ENCODE assay signal across 30 cellular contexts in genomic region chr11:45915446-45915845, GRCh38. TPM values are rescaled to one million over a fixed set of nuclear protein-coding genes. Genes with fewer than 3 reads are reported as not detected.
A peak's percentile ranks its signal among the peaks of the same experiment; 100 is the strongest.
DNase-seq lines count a peak whose midpoint lies in the region; ATAC-seq and TF ChIP-seq lines count a peak whose summit lies in the region.
"Had no signal": no experiment of that assay in that cellular context is flagged by ENCODE, and none has a peak within 500 bp of the region (broad histone marks: within the 10 kb centered on the region; RNA-seq: fewer than 3 reads in every experiment).

No MANE protein-coding gene starts in this region.

- H3K4me3 Mint-ChIP-seq in WTC11 (peak overlapping the region; percentile 27; the same call in 1 of the 2 replicates), naive B cell (peak overlapping the region in 6 of 8 donors; percentile 20 to 83 (median 63))

- DNase-seq in right cardiac atrium: peak in 2 of 3 donors; percentile 22 to 44
- DNase-seq in left cardiac atrium: no peak
- no peak for DNase-seq in WTC11 (ENCODE audit: low spot score)
- DNase-seq in naive B cell: no peak
- no peak for DNase-seq in NK-92 (lab: John Stamatoyannopoulos, UW; ENCODE audit: unreplicated experiment)
- DNase-seq in AG08395 (ENCODE audit: low spot score): no peak
- DNase-seq: activated CD4-positive, alpha-beta T cell treated with anti-CD3 and anti-CD28 coated beads for 4 hours; DMS153; dorsolateral prefrontal cortex; hippocampal formation; NCI-H146; NCI-H446 treated with DMSO at 0.1 percent for 48 hours; OCI-M1; ovary; retina; small intestine; stimulated activated CD8-positive, alpha-beta memory T cell treated with anti-CD3 and anti-CD28 coated beads, Interleukin-4, amount 100 ng/mL, for 48 hours; upper lobe of left lung had no signal

- H3K27me3 ChIP-seq in right cardiac atrium (ENCODE audit: control insufficient read depth, insufficient read depth): no peaks in the 10 kb centered on the region
- H3K27me3 ChIP-seq: dorsolateral prefrontal cortex, gastroesophageal sphincter, ovary, upper lobe of left lung had no signal

- ATAC-seq in right cardiac atrium (no peak), left cardiac atrium (no peak), WTC11 (no peak), naive B cell (ENCODE audit: low read depth in 2 of 2) (no peak), GM21786 (IDR thresholded peaks at IDR 0.05; ENCODE audit: unreplicated experiment) (no peak)
- ATAC-seq: gastroesophageal sphincter, left lobe of liver had no signal

- H3K27me3 Mint-ChIP-seq in WTC11 (ENCODE audit: low read depth): no peaks in the 10 kb centered on the region
- H3K27me3 Mint-ChIP-seq in naive B cell: no peaks in the 10 kb centered on the region
- H3K27me3 Mint-ChIP-seq: memory B cell had no signal

- H3K9me3 Mint-ChIP-seq in WTC11 (no peaks in the 10 kb centered on the region), naive B cell (no peaks in the 10 kb centered on the region)
- H3K9me3 Mint-ChIP-seq: memory B cell had no signal

- CTCF ChIA-PET in WTC11 (lab: Charles Lee): interaction anchor here (1.6 kb wide), 1 partner anchor 15 kb away, joined by 4 read pairs; no protein-coding TSS in a partner anchor

- H3K27ac Mint-ChIP-seq in WTC11 (no peak overlapping the region), naive B cell (peak overlapping the region in 3 of 6 donors; percentile 24 to 67 (median 28))
- H3K27ac Mint-ChIP-seq: memory B cell had no signal

- WGBS in right cardiac atrium: 80% methylated on average over 13 of the region's 13 CpGs

- intact Hi-C loops in right cardiac atrium (cut with DNase I): no loop called here
- intact Hi-C loops in left cardiac atrium (cut with DNase I): no loop called here

- H3K4me3 ChIP-seq in right cardiac atrium (ENCODE audit: low read length): no peak overlapping the region
- H3K4me3 ChIP-seq: gastroesophageal sphincter, ovary, SK-N-MC, upper lobe of left lung had no signal

- no peaks in the 10 kb centered on the region for H3K9me3 ChIP-seq in right cardiac atrium (ENCODE audit: control insufficient read depth, low read length)
- H3K9me3 ChIP-seq: gastroesophageal sphincter, ovary, upper lobe of left lung had no signal

- POLR2A ChIA-PET in WTC11 (lab: Charles Lee): no interaction called here

- H3K4me1 ChIP-seq in right cardiac atrium (ENCODE audit: control insufficient read depth, insufficient read depth, low read length): no peaks in the 10 kb centered on the region

- H3K27ac ChIP-seq in right cardiac atrium (ENCODE audit: low read length): no peak overlapping the region
- H3K27ac ChIP-seq: C4-2B, gastroesophageal sphincter, ovary, SK-N-MC, upper lobe of left lung had no signal

- H3K36me3 Mint-ChIP-seq in WTC11 (peaks cover 3% of the 10 kb centered on the region; the same call in 1 of the 2 replicates), naive B cell (peaks cover 0 to 12% of the 10 kb centered on the region in 2 donors)

- H3K4me1 Mint-ChIP-seq in WTC11 (peaks cover 20% of the 10 kb centered on the region), naive B cell (peaks cover 39 to 54% (median 53%) of the 10 kb centered on the region in 3 donors)

- no peak for TF ChIP-seq CTCF in WTC11 (IDR thresholded peaks at IDR 0.05)

TF ChIP-seq in WTC11, 78 proteins besides CTCF, POLR2A, EP300 and RAD21:
- TF ChIP-seq JAZF1 (CRISPR knock-in tag; IDR thresholded peaks at IDR 0.05) (no peak), GRHL2 (CRISPR knock-in tag; IDR thresholded peaks at IDR 0.05; ENCODE audit: insufficient replicate concordance, severe bottlenecking) (no peak), RORB (CRISPR knock-in tag; IDR thresholded peaks at IDR 0.05) (no peak), FOXK1 (CRISPR knock-in tag; IDR thresholded peaks at IDR 0.05) (no peak)
- TF ChIP-seq, protein P1, sequence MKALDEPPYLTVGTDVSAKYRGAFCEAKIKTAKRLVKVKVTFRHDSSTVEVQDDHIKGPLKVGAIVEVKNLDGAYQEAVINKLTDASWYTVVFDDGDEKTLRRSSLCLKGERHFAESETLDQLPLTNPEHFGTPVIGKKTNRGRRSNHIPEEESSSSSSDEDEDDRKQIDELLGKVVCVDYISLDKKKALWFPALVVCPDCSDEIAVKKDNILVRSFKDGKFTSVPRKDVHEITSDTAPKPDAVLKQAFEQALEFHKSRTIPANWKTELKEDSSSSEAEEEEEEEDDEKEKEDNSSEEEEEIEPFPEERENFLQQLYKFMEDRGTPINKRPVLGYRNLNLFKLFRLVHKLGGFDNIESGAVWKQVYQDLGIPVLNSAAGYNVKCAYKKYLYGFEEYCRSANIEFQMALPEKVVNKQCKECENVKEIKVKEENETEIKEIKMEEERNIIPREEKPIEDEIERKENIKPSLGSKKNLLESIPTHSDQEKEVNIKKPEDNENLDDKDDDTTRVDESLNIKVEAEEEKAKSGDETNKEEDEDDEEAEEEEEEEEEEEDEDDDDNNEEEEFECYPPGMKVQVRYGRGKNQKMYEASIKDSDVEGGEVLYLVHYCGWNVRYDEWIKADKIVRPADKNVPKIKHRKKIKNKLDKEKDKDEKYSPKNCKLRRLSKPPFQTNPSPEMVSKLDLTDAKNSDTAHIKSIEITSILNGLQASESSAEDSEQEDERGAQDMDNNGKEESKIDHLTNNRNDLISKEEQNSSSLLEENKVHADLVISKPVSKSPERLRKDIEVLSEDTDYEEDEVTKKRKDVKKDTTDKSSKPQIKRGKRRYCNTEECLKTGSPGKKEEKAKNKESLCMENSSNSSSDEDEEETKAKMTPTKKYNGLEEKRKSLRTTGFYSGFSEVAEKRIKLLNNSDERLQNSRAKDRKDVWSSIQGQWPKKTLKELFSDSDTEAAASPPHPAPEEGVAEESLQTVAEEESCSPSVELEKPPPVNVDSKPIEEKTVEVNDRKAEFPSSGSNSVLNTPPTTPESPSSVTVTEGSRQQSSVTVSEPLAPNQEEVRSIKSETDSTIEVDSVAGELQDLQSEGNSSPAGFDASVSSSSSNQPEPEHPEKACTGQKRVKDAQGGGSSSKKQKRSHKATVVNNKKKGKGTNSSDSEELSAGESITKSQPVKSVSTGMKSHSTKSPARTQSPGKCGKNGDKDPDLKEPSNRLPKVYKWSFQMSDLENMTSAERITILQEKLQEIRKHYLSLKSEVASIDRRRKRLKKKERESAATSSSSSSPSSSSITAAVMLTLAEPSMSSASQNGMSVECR (CRISPR knock-in tag; IDR thresholded peaks at IDR 0.05; ENCODE audit: borderline replicate concordance): no peak
- TF ChIP-seq, protein P2, sequence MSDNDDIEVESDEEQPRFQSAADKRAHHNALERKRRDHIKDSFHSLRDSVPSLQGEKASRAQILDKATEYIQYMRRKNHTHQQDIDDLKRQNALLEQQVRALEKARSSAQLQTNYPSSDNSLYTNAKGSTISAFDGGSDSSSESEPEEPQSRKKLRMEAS (CRISPR knock-in tag; IDR thresholded peaks at IDR 0.05): no peak
- TF ChIP-seq, protein P3, sequence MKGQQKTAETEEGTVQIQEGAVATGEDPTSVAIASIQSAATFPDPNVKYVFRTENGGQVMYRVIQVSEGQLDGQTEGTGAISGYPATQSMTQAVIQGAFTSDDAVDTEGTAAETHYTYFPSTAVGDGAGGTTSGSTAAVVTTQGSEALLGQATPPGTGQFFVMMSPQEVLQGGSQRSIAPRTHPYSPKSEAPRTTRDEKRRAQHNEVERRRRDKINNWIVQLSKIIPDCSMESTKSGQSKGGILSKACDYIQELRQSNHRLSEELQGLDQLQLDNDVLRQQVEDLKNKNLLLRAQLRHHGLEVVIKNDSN (CRISPR knock-in tag; IDR thresholded peaks at IDR 0.05): no peak

RNA-seq across cellular contexts. Expression of gene PEX16, which starts 2.2 kb away (rescaled TPM):
- total RNA-seq in right cardiac atrium (10 to 100 TPM; 14.3 to 17.7 (median 15.9) TPM), left cardiac atrium (10 to 100 TPM; 13.6 to 18.4 TPM), WTC11 (2021) (35.8 to 39.3 TPM (median 36.0 TPM) in 3 replicates)
- polyA plus RNA-seq in right cardiac atrium (16.7 TPM), naive B cell (ENCODE audit: low read depth in 6 of 6) (10 to 100 TPM; 47.4 to 64.4 (median 60.4) TPM)

RNA-seq across cellular contexts. Expression of gene LARGE2, which starts 7.0 kb away (rescaled TPM):
- total RNA-seq in right cardiac atrium (under 1 TPM in 3 of 4 donors, not detected in 1; 0.18 to 0.48 (median 0.20) TPM), left cardiac atrium (under 1 TPM; 0.32 to 0.50 TPM), WTC11 (2021) (124 to 132 TPM (median 126 TPM) in 3 replicates)
- polyA plus RNA-seq in right cardiac atrium (0.32 TPM), naive B cell (ENCODE audit: low read depth in 6 of 6) (10 to 100 TPM; 30.6 to 84.4 (median 37.4) TPM)
- total RNA-seq: cerebellum, endothelial cell of umbilical vein, fibroblast of lung, G401, LHCN-M2, subcutaneous adipose tissue had no signal
- polyA plus RNA-seq: fibroblast of lung had no signal

RNA-seq across cellular contexts. Expression of gene FREY1, which starts 8.4 kb away (rescaled TPM):
- total RNA-seq in right cardiac atrium (under 1 TPM in 3 of 4 donors, not detected in 1; 0.42 to 0.68 (median 0.50) TPM), left cardiac atrium (under 1 TPM; 0.47 to 0.50 TPM), WTC11 (2021) (1.6 to 2.1 TPM (median 1.8 TPM) in 3 replicates)
- polyA plus RNA-seq in right cardiac atrium (0.18 TPM), naive B cell (ENCODE audit: low read depth in 6 of 6) (not detected)
- polyA plus RNA-seq: fibroblast of lung had no signal

RNA-seq across cellular contexts. Expression of gene MAPK8IP1, which starts 30.0 kb away (rescaled TPM):
- total RNA-seq in right cardiac atrium (1 to 10 TPM; 5.8 to 7.4 (median 6.3) TPM), left cardiac atrium (1 to 10 TPM; 5.0 to 6.9 TPM), WTC11 (2021) (31.6 to 34.1 TPM (median 32.4 TPM) in 3 replicates)
- polyA plus RNA-seq in right cardiac atrium (6.4 TPM), naive B cell (ENCODE audit: low read depth in 6 of 6) (under 1 TPM in 5 of 6 donors, not detected in 1; 0.12 to 0.35 (median 0.20) TPM)

Comparison
In these comparisons a context has a peak if more than half of its experiments do, and no peak if none do; other contexts are left out.
1. DNase-seq: peak in right cardiac atrium (2 of 3); none in left cardiac atrium (single experiment), WTC11 (single experiment), naive B cell (single experiment), NK-92 (single experiment) and AG08395 (single experiment).
2. RNA of gene LARGE2, which starts 7.0 kb away (total RNA-seq): 124 to 132 TPM in WTC11; 0.32 to 0.50 TPM in left cardiac atrium and 0.18 to 0.48 TPM in right cardiac atrium; every median in the first group is over 10 times any median in the second.